ENCODE assay signal across 19 cellular contexts in genomic region chr10:9625266-9625776, GRCh38.
DNase-seq lines count a peak whose midpoint lies in the region; ATAC-seq, FAIRE-seq and TF ChIP-seq lines count a peak whose summit lies in the region.
"Had no signal": no experiment of that assay in that cellular context is flagged by ENCODE, and none has a peak within 500 bp of the region (broad histone marks: within the 10 kb centered on the region; RNA-seq: fewer than 3 reads in every experiment).

No MANE protein-coding gene starts in this region.

- no peak overlapping the region for H3K4me3 ChIP-seq in astrocyte (ENCODE audit: insufficient read depth, low read depth, low read length)
- no peak overlapping the region for H3K4me3 ChIP-seq in fibroblast of lung (replicated peaks in 1 of 4; ENCODE audit: control extremely low read depth in 1 of 4, insufficient read depth in 1 of 4, low read depth in 3 of 4, low read length in 4 of 4)
- no peak overlapping the region for H3K4me3 ChIP-seq in aorta (ENCODE audit: low read length in 2 of 2)
- no peak overlapping the region for H3K4me3 ChIP-seq in kidney (ENCODE audit: low read length in 2 of 2)
- H3K4me3 ChIP-seq in right atrium auricular region = no peak overlapping the region
- H3K4me3 ChIP-seq: K562 had no signal

- H3K79me2 ChIP-seq in astrocyte (ENCODE audit: insufficient read depth, low read length) = no peaks in the 10 kb centered on the region
- H3K79me2 ChIP-seq in fibroblast of lung (ENCODE audit: control insufficient read depth, insufficient read depth, low read length) = no peaks in the 10 kb centered on the region

- no peaks in the 10 kb centered on the region for H3K36me3 Mint-ChIP-seq in astrocyte (ENCODE audit: low read depth, unreplicated experiment)

- no peaks in the 10 kb centered on the region for H3K27me3 Mint-ChIP-seq in astrocyte (ENCODE audit: low read depth, unreplicated experiment)
- H3K27me3 Mint-ChIP-seq: B cell had no signal

- no peak overlapping the region for H3K27ac ChIP-seq in astrocyte (ENCODE audit: low read depth, low read length)
- H3K27ac ChIP-seq in fibroblast of lung (ENCODE audit: insufficient read depth, low read length) = no peak overlapping the region
- no peak overlapping the region for H3K27ac ChIP-seq in aorta (ENCODE audit: low read depth in 1 of 2, low read length in 2 of 2)
- H3K27ac ChIP-seq in kidney (ENCODE audit: low read depth in 2 of 2, low read length in 2 of 2) = no peak overlapping the region
- no peak overlapping the region for H3K27ac ChIP-seq in right atrium auricular region
- H3K27ac ChIP-seq: HL-60 had no signal

- H3K36me3 ChIP-seq in astrocyte (ENCODE audit: insufficient read depth, low read length) (no peaks in the 10 kb centered on the region), fibroblast of lung (ENCODE audit: control insufficient read depth, insufficient read depth, low read length) (no peaks in the 10 kb centered on the region), aorta (ENCODE audit: control insufficient read depth in 1 of 2, insufficient read depth in 2 of 2, low read length in 1 of 2) (no peaks in the 10 kb centered on the region), kidney (ENCODE audit: control insufficient read depth in 1 of 2, insufficient read depth in 2 of 2, low read length in 2 of 2) (no peaks in the 10 kb centered on the region), right atrium auricular region (no peaks in the 10 kb centered on the region)

- H3K4me1 Mint-ChIP-seq in astrocyte (ENCODE audit: low read depth, unreplicated experiment) = no peaks in the 10 kb centered on the region
- H3K4me1 Mint-ChIP-seq: B cell had no signal

- no peak for FAIRE-seq in astrocyte (lab: Jason Lieb, UNC)
- no peak for FAIRE-seq in kidney (lab: Jason Lieb, UNC)
- FAIRE-seq: G401.6, GM12891, K562 had no signal

- H3K4me1 ChIP-seq in astrocyte (ENCODE audit: insufficient read depth, low read length) = no peaks in the 10 kb centered on the region
- H3K4me1 ChIP-seq in fibroblast of lung (ENCODE audit: control insufficient read depth, extremely low read depth, insufficient read depth, low read length) = peaks cover 2% of the 10 kb centered on the region
- H3K4me1 ChIP-seq in aorta (ENCODE audit: control insufficient read depth in 1 of 2, insufficient read depth in 2 of 2, low read length in 2 of 2) = no peaks in the 10 kb centered on the region
- H3K4me1 ChIP-seq in kidney (ENCODE audit: control insufficient read depth in 1 of 2, insufficient read depth in 1 of 2, low read depth in 1 of 2, low read length in 2 of 2) = no peaks in the 10 kb centered on the region
- no peaks in the 10 kb centered on the region for H3K4me1 ChIP-seq in right atrium auricular region

- no peak overlapping the region for H3K4me3 Mint-ChIP-seq in astrocyte (ENCODE audit: unreplicated experiment)
- H3K4me3 Mint-ChIP-seq: B cell; CD4-positive, alpha-beta T cell had no signal

- H3K27me3 ChIP-seq in astrocyte (ENCODE audit: insufficient read depth, low read length) = no peaks in the 10 kb centered on the region
- no peaks in the 10 kb centered on the region for H3K27me3 ChIP-seq in fibroblast of lung (ENCODE audit: control insufficient read depth, insufficient read depth, low read length)
- H3K27me3 ChIP-seq in aorta (ENCODE audit: control insufficient read depth in 1 of 2, insufficient read depth in 2 of 2, low read length in 1 of 2) = no peaks in the 10 kb centered on the region
- H3K27me3 ChIP-seq in right atrium auricular region = no peaks in the 10 kb centered on the region

- peak; percentile 70 for DNase-seq in EH (ENCODE audit: low read depth)
- DNase-seq in astrocyte (ENCODE audit: low read depth) = peak; percentile 33
- peak; percentile 42 to 60 for DNase-seq in fibroblast of lung (ENCODE audit: low read depth in 2 of 2)
- DNase-seq in midbrain (lab: John Stamatoyannopoulos, UW) = peak; percentile 5
- DNase-seq in aorta = no peak
- DNase-seq in kidney = no peak
- no peak for DNase-seq in activated CD4-positive, CD25-positive, alpha-beta regulatory T cell (lab: John Stamatoyannopoulos, UW)
- no peak for DNase-seq in right atrium auricular region (ENCODE audit: low spot score)
- DNase-seq: ACHN; C1 segment of cervical spinal cord; CD4-positive, alpha-beta T cell; DMS79; EL; H7 had no signal

- no peaks in the 10 kb centered on the region for H3K9me3 Mint-ChIP-seq in astrocyte (ENCODE audit: unreplicated experiment)

- H4K20me1 ChIP-seq in astrocyte (ENCODE audit: insufficient read depth, low read length) (no peaks in the 10 kb centered on the region), fibroblast of lung (ENCODE audit: control insufficient read depth, extremely low read depth, insufficient read depth, low read length) (no peaks in the 10 kb centered on the region)

- no peak overlapping the region for H3K27ac Mint-ChIP-seq in astrocyte (ENCODE audit: unreplicated experiment)
- H3K27ac Mint-ChIP-seq: B cell; CD4-positive, alpha-beta T cell had no signal

- H2AFZ ChIP-seq in astrocyte (ENCODE audit: low read depth, low read length) (no peak overlapping the region), fibroblast of lung (ENCODE audit: low read length) (no peak overlapping the region)

- H3K9me3 ChIP-seq in astrocyte (ENCODE audit: insufficient read depth, low read depth, low read length) (no peaks in the 10 kb centered on the region), fibroblast of lung (ENCODE audit: control insufficient read depth, insufficient read depth, low read depth, low read length) (no peaks in the 10 kb centered on the region), aorta (ENCODE audit: control insufficient read depth, low read length) (no peaks in the 10 kb centered on the region), kidney (ENCODE audit: control insufficient read depth in 1 of 2, low read length in 2 of 2) (no peaks in the 10 kb centered on the region), right atrium auricular region (no peaks in the 10 kb centered on the region)

- ATAC-seq in aorta (ENCODE audit: low FRiP score) = no peak
- ATAC-seq: K562 had no signal

- TF ChIP-seq CTCF in astrocyte (IDR thresholded peaks at IDR 0.05; ENCODE audit: insufficient read depth, low read depth, low read length) = no peak
- TF ChIP-seq CTCF in fibroblast of lung (conservative IDR thresholded peaks at IDR 0.05 in 1 of 2, IDR thresholded peaks at IDR 0.05 in 1 of 2; ENCODE audit: low read depth in 1 of 2, low read length in 2 of 2) = no peak
- no peak for TF ChIP-seq CTCF in kidney (IDR thresholded peaks at IDR 0.05; ENCODE audit: borderline replicate concordance, extremely low read depth, insufficient read depth)
- no peak for TF ChIP-seq CTCF in right atrium auricular region (IDR thresholded peaks at IDR 0.05)

- no peak overlapping the region for H3K4me2 ChIP-seq in astrocyte (ENCODE audit: low read length)
- peak overlapping the region; percentile 32 for H3K4me2 ChIP-seq in fibroblast of lung (ENCODE audit: extremely low read depth, insufficient read depth, low read length)

- intact Hi-C loops in aorta (cut with DNase I) = no loop called here
- intact Hi-C loops in kidney (cut with DNase I) = no loop called here

- H3K9ac ChIP-seq in astrocyte (ENCODE audit: low read length) (no peak overlapping the region), fibroblast of lung (ENCODE audit: insufficient read depth, low read length) (no peak overlapping the region), kidney (ENCODE audit: low read length in 2 of 2) (no peak overlapping the region)

Comparison
In these comparisons a context has a peak if more than half of its experiments do, and no peak if none do; other contexts are left out.
1. DNase-seq: peak in EH (single experiment), astrocyte (single experiment), fibroblast of lung (2 of 2) and midbrain (single experiment); none in aorta (0 of 2), kidney (single experiment), activated CD4-positive, CD25-positive, alpha-beta regulatory T cell (0 of 4) and right atrium auricular region (single experiment).